In genomic region chr20:57456116-57456515, GRCh38 we compare ENCODE assay signal across 26 cellular contexts.
"Had no signal": no experiment of that assay in that cellular context is flagged by ENCODE, and none has a peak within 500 bp of the region (broad histone marks: within the 10 kb centered on the region; RNA-seq: fewer than 3 reads in every experiment).

No MANE protein-coding gene starts in this region.

- DNase-seq: hypothalamus; immature natural killer cell; kidney; left ventricle myocardium inferior; mesendoderm; naive B cell; natural killer cell; nephron progenitor cell; nucleus accumbens; pancreas; posterior cingulate gyrus; retina; stimulated activated CD4-positive, alpha-beta T cell treated with anti-CD3 and anti-CD28 coated beads, Interleukin-1b, Interleukin-23, amount 100 ng/mL, for 48 hours; stimulated activated CD4-positive, alpha-beta T cell treated with anti-CD3 and anti-CD28 coated beads, Interleukin-2, amount 100 ng/mL, for 48 hours; stimulated activated naive CD4-positive, alpha-beta T cell; substantia nigra; thyroid gland; transverse colon; upper lobe of left lung had no signal

- H3K27ac ChIP-seq: left ventricle myocardium inferior, pancreas, prostate gland, skin epidermis, thyroid gland, upper lobe of left lung, vagina had no signal

- H3K27me3 ChIP-seq: pancreas, thyroid gland, transverse colon, upper lobe of left lung, vagina had no signal

- FAIRE-seq: islet of Langerhans, kidney, pancreas had no signal

- H3K36me3 ChIP-seq: left ventricle myocardium inferior, pancreas, prostate gland, thyroid gland, transverse colon, upper lobe of left lung, vagina had no signal

- H3K4me1 ChIP-seq: pancreas, prostate gland, thyroid gland, vagina had no signal

- H3K9me3 ChIP-seq: pancreas, prostate gland, thyroid gland, transverse colon, upper lobe of left lung, vagina had no signal

- H3K4me3 ChIP-seq: left ventricle myocardium inferior, lung, pancreas, prostate gland, skin epidermis, thyroid gland, transverse colon, upper lobe of left lung, vagina had no signal

- ATAC-seq: natural killer cell, pancreas, right cardiac atrium, sciatic nerve had no signal
